Comparison of ENCODE assay signal across 36 cellular contexts in genomic region chr2:141440072-141440635, GRCh38.
"Had no signal": no experiment of that assay in that cellular context is flagged by ENCODE, and none has a peak within 500 bp of the region (broad histone marks: within the 10 kb centered on the region; RNA-seq: fewer than 3 reads in every experiment).

No MANE protein-coding gene starts in this region.

- H3K9me3 ChIP-seq: Peyer's patch, SJSA1, SK-N-SH had no signal

- H3K9ac ChIP-seq: KMS-11, SK-N-SH had no signal

- H3K27me3 Mint-ChIP-seq: activated CD4-positive, alpha-beta memory T cell treated with anti-CD3 and anti-CD28 coated beads, Interleukin-2, amount 10 ng/mL, durations not matched to agents 7 days and 5 days; activated CD8-positive, alpha-beta memory T cell treated with anti-CD3 and anti-CD28 coated beads, Interleukin-2, amount 10 ng/mL, durations not matched to agents 7 days and 5 days; activated naive CD4-positive, alpha-beta T cell treated with anti-CD3 and anti-CD28 coated beads, Interleukin-2, amount 10 ng/mL, durations not matched to agents 7 days and 5 days; activated naive CD8-positive, alpha-beta T cell; activated naive CD8-positive, alpha-beta T cell treated with anti-CD3 and anti-CD28 coated beads, Interleukin-2, amount 50 U/mL, for 24 hours had no signal

- H3K4me3 ChIP-seq: Peyer's patch, SJSA1 had no signal

- ATAC-seq: activated CD8-positive, alpha-beta memory T cell treated with anti-CD3 and anti-CD28 coated beads, Interleukin-2, amount 10 ng/mL, durations not matched to agents 7 days and 5 days; activated naive CD8-positive, alpha-beta T cell treated with anti-CD3 and anti-CD28 coated beads, Interleukin-2, amount 50 U/mL, for 24 hours; PC-3 had no signal

- H3K27ac ChIP-seq: brain microvascular endothelial cell, KMS-11, Peyer's patch, SJSA1, VCaP had no signal

- H3K4me1 ChIP-seq: Peyer's patch, SJSA1 had no signal

- H3K36me3 Mint-ChIP-seq: activated CD8-positive, alpha-beta memory T cell treated with anti-CD3 and anti-CD28 coated beads, Interleukin-2, amount 10 ng/mL, durations not matched to agents 7 days and 5 days; activated naive CD4-positive, alpha-beta T cell treated with anti-CD3 and anti-CD28 coated beads, Interleukin-2, amount 10 ng/mL, durations not matched to agents 7 days and 5 days; activated naive CD8-positive, alpha-beta T cell had no signal

- H3K27ac Mint-ChIP-seq: activated CD4-positive, alpha-beta memory T cell treated with anti-CD3 and anti-CD28 coated beads, Interleukin-2, amount 10 ng/mL, durations not matched to agents 7 days and 5 days; activated CD8-positive, alpha-beta memory T cell treated with anti-CD3 and anti-CD28 coated beads, Interleukin-2, amount 10 ng/mL, durations not matched to agents 7 days and 5 days; activated naive CD4-positive, alpha-beta T cell treated with anti-CD3 and anti-CD28 coated beads, Interleukin-2, amount 10 ng/mL, durations not matched to agents 7 days and 5 days; activated naive CD8-positive, alpha-beta T cell; activated naive CD8-positive, alpha-beta T cell treated with anti-CD3 and anti-CD28 coated beads, Interleukin-2, amount 50 U/mL, for 24 hours; T-helper 1 cell treated with Interleukin-12 subunit alpha and Interleukin-12 subunit beta and Interleukin-4 antibody, amounts not matched to agents 30 μg/mL and 1 μg/mL, for 36 hours; T-helper 2 cell treated with Interferon-gamma antibody and Interleukin-4, amounts not matched to agents 5 μg/mL and 100 μg/mL, for 36 hours had no signal

- H3K9me3 Mint-ChIP-seq: activated naive CD8-positive, alpha-beta T cell treated with anti-CD3 and anti-CD28 coated beads, Interleukin-2, amount 50 U/mL, for 24 hours had no signal

- H3K27me3 ChIP-seq: brain microvascular endothelial cell, Peyer's patch, SJSA1 had no signal

- DNase-seq: activated CD4-positive, alpha-beta memory T cell treated with anti-CD3 and anti-CD28 coated beads, Interleukin-2, amount 10 ng/mL, durations not matched to agents 7 days and 5 days; activated CD4-positive, alpha-beta T cell treated with anti-CD3 and anti-CD28 coated beads for 1 hour; activated CD4-positive, alpha-beta T cell treated with anti-CD3 and anti-CD28 coated beads for 48 hours; activated CD4-positive, CD25-positive, alpha-beta regulatory T cell; activated CD8-positive, alpha-beta memory T cell treated with anti-CD3 and anti-CD28 coated beads for 24 hours; activated CD8-positive, alpha-beta memory T cell treated with anti-CD3 and anti-CD28 coated beads, Interleukin-2, amount 10 ng/mL, durations not matched to agents 7 days and 5 days; activated CD8-positive, alpha-beta memory T cell treated with anti-CD3 and anti-CD28 coated beads, Interleukin-2, amount 50 U/mL, for 48 hours; activated effector memory CD4-positive, alpha-beta T cell treated with Interleukin-2 at 50 U/mL for 16 hours; activated naive CD4-positive, alpha-beta T cell treated with anti-CD3 and anti-CD28 coated beads, Interleukin-2, amount 10 ng/mL, durations not matched to agents 7 days and 5 days; activated naive CD8-positive, alpha-beta T cell treated with anti-CD3 and anti-CD28 coated beads, Interleukin-2, amount 50 U/mL, for 24 hours; activated T-cell treated with anti-CD3 and anti-CD28 coated beads, Interleukin-2, amount 50 U/mL, for 48 hours; anterior cingulate cortex; brain microvascular endothelial cell; MM.1S; MV-4-11; NCI-H1092; NCI-H146; NCI-H187; NCI-H2029 treated with DMSO at 0.1 percent for 48 hours; NCI-H2107; NCI-H2171; NCI-H510A; NCI-H526; NCI-H748 treated with DMSO at 0.1 percent for 48 hours; NK-92 treated with Interleukin-12 subunit alpha and Interleukin-12 subunit beta, amount 100 ng/mL, for 24 hours; Peyer's patch; RPMI8226; SHP77 treated with DMSO at 0.1 percent for 48 hours; SK-N-SH had no signal

- H3K36me3 ChIP-seq: brain microvascular endothelial cell, Peyer's patch, SJSA1 had no signal

- H3K4me2 ChIP-seq: KMS-11, SK-N-SH had no signal

- H3K4me1 Mint-ChIP-seq: activated CD4-positive, alpha-beta memory T cell treated with anti-CD3 and anti-CD28 coated beads, Interleukin-2, amount 10 ng/mL, durations not matched to agents 7 days and 5 days; activated CD8-positive, alpha-beta memory T cell treated with anti-CD3 and anti-CD28 coated beads, Interleukin-2, amount 10 ng/mL, durations not matched to agents 7 days and 5 days; activated naive CD4-positive, alpha-beta T cell treated with anti-CD3 and anti-CD28 coated beads, Interleukin-2, amount 10 ng/mL, durations not matched to agents 7 days and 5 days; activated naive CD8-positive, alpha-beta T cell treated with anti-CD3 and anti-CD28 coated beads, Interleukin-2, amount 50 U/mL, for 24 hours had no signal

- H3K4me3 Mint-ChIP-seq: activated CD4-positive, alpha-beta memory T cell treated with anti-CD3 and anti-CD28 coated beads, Interleukin-2, amount 10 ng/mL, durations not matched to agents 7 days and 5 days; activated CD8-positive, alpha-beta memory T cell treated with anti-CD3 and anti-CD28 coated beads, Interleukin-2, amount 10 ng/mL, durations not matched to agents 7 days and 5 days; activated naive CD4-positive, alpha-beta T cell treated with anti-CD3 and anti-CD28 coated beads, Interleukin-2, amount 10 ng/mL, durations not matched to agents 7 days and 5 days; activated naive CD8-positive, alpha-beta T cell; activated naive CD8-positive, alpha-beta T cell treated with anti-CD3 and anti-CD28 coated beads, Interleukin-2, amount 50 U/mL, for 24 hours; T-helper 1 cell treated with Interleukin-12 subunit alpha and Interleukin-12 subunit beta and Interleukin-4 antibody, amounts not matched to agents 30 μg/mL and 1 μg/mL, for 36 hours; T-helper 2 cell treated with Interferon-gamma antibody and Interleukin-4, amounts not matched to agents 5 μg/mL and 100 μg/mL, for 36 hours had no signal
